ENCODE assay signal across 12 cellular contexts in the genomic region with DNA sequence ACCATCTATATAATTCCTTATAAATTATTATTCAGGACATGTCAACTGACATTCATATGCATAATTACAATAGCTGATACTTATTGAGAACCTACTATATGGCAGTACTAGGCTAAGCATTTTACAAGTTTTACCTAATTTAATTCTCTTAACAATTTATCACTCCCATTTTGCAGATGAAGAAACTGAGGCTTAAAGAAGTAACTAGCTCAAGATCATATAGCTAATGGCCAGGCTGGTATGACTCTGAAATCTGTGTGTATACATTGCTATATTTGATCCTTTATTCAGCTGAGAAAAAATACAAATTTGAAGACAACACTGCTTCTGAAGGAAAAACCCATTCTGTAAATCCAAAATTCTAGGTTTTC.
DNase-seq lines count a peak whose midpoint lies in the region; ATAC-seq, FAIRE-seq and TF ChIP-seq lines count a peak whose summit lies in the region.
"Had no signal": no experiment of that assay in that cellular context is flagged by ENCODE, and none has a peak within 500 bp of the region (broad histone marks: within the 10 kb centered on the region; RNA-seq: fewer than 3 reads in every experiment).

No MANE protein-coding gene starts in this region.

- TF ChIP-seq EP300 in HepG2 (IDR thresholded peaks at IDR 0.05; ENCODE audit: low read depth in 2 of 2, low read length in 2 of 2) (no peak), HepG2 (CRISPR knock-in tag; IDR thresholded peaks at IDR 0.05; ENCODE audit: borderline replicate concordance) (no peak), K562 (IDR thresholded peaks at IDR 0.05; ENCODE audit: low read length) (no peak)

- H3K79me2 ChIP-seq in HepG2 (ENCODE audit: insufficient read depth, low read length) (no peaks in the 10 kb centered on the region), K562 (ENCODE audit: control insufficient read depth, insufficient read depth, low read length) (no peaks in the 10 kb centered on the region)

- H2AFZ ChIP-seq in HepG2 (ENCODE audit: low read length) (no peak overlapping the region), K562 (ENCODE audit: low read depth, low read length) (no peak overlapping the region)

- TF ChIP-seq CTCF in HepG2 (CRISPR knock-in tag; IDR thresholded peaks at IDR 0.05) (no peak), right lobe of liver (IDR thresholded peaks at IDR 0.05) (no peak), K562 (IDR thresholded peaks at IDR 0.05 in 2 of 3, conservative IDR thresholded peaks at IDR 0.05 in 1 of 3; ENCODE audit: insufficient read depth in 2 of 3, low read depth in 1 of 3, low read length in 3 of 3) (no peak), neutrophil (IDR thresholded peaks at IDR 0.05) (no peak), A673 (conservative IDR thresholded peaks at IDR 0.05; ENCODE audit: low read depth, low read length) (no peak)

- FAIRE-seq in HepG2 (lab: Jason Lieb, UNC) (no peak), GM19239 (lab: Jason Lieb, UNC) (peak; percentile 52), K562 (lab: Jason Lieb, UNC) (no peak)

- CTCF ChIA-PET in HepG2 (lab: Yijun Ruan, JAX; ENCODE audit: low intra/inter-chr PET ratio, low total read pairs) (interaction anchor here (1.3 to 3.7 kb wide), 4 partner anchors 111 to 534 kb away, joined by 4 to 81 read pairs (median 15); no protein-coding TSS in a partner anchor), K562 (lab: Yijun Ruan, JAX; ENCODE audit: low intra/inter-chr PET ratio) (interaction anchor here (1.0 to 5.7 kb wide), 8 partner anchors 85 to 552 kb away, joined by 3 to 61 read pairs (median 10); a partner anchor contains a TSS), A673 (lab: Charles Lee) (interaction anchor here (0.5 to 1.2 kb wide), 3 partner anchors 120 to 534 kb away, joined by 4 to 5 read pairs (median 5); no protein-coding TSS in a partner anchor)

- H3K9me3 ChIP-seq in HepG2 (ENCODE audit: low read length), result no peaks in the 10 kb centered on the region
- no peaks in the 10 kb centered on the region for H3K9me3 ChIP-seq in right lobe of liver
- H3K9me3 ChIP-seq in K562 (replicated peaks; ENCODE audit: control insufficient read depth, insufficient read depth, low read depth, low read length), result no peaks in the 10 kb centered on the region
- H3K9me3 ChIP-seq in neutrophil, result no peaks in the 10 kb centered on the region
- no peaks in the 10 kb centered on the region for H3K9me3 ChIP-seq in A673 (ENCODE audit: low read depth, low read length, poor library complexity, severe bottlenecking)
- H3K9me3 ChIP-seq: BE2C, BLaER1 had no signal

- H4K20me1 ChIP-seq in HepG2 (ENCODE audit: insufficient read depth, low read length), result no peaks in the 10 kb centered on the region
- no peaks in the 10 kb centered on the region for H4K20me1 ChIP-seq in K562 (replicated peaks; ENCODE audit: control insufficient read depth, insufficient read depth, low read length)
- H4K20me1 ChIP-seq: BLaER1 had no signal

- H3K4me1 ChIP-seq in HepG2 (ENCODE audit: insufficient read depth, low read length), result peaks cover 24% of the 10 kb centered on the region
- H3K4me1 ChIP-seq in right lobe of liver, result peaks cover 0 to 6% (median 0%) of the 10 kb centered on the region in 4 donors
- H3K4me1 ChIP-seq in K562 (replicated peaks in 1 of 2; ENCODE audit: control insufficient read depth in 2 of 2, insufficient read depth in 2 of 2, low read length in 2 of 2), result no peaks in the 10 kb centered on the region
- peaks cover 37 to 41% of the 10 kb centered on the region in 2 experiments for H3K4me1 ChIP-seq in neutrophil (ENCODE audit: control insufficient read depth in 1 of 2, insufficient read depth in 1 of 2, low read depth in 1 of 2, low read length in 1 of 2)
- H3K4me1 ChIP-seq in A673 (ENCODE audit: insufficient read depth, low read length, poor library complexity, severe bottlenecking), result peaks cover 4% of the 10 kb centered on the region
- H3K4me1 ChIP-seq: BE2C had no signal

- H3K36me3 ChIP-seq in HepG2 (replicated peaks in 1 of 2; ENCODE audit: control insufficient read depth in 1 of 2, insufficient read depth in 2 of 2, low read length in 2 of 2) (no peaks in the 10 kb centered on the region), right lobe of liver (no peaks in the 10 kb centered on the region), K562 (ENCODE audit: control insufficient read depth, insufficient read depth, low read length) (no peaks in the 10 kb centered on the region), neutrophil (no peaks in the 10 kb centered on the region), A673 (ENCODE audit: insufficient read depth, low read length, poor library complexity, severe bottlenecking) (no peaks in the 10 kb centered on the region)
- H3K36me3 ChIP-seq: BE2C, BLaER1 had no signal

- POLR2A ChIA-PET in HepG2 (lab: Yijun Ruan, JAX), result no interaction called here
- POLR2A ChIA-PET in K562 (lab: Yijun Ruan, JAX), result no interaction called here
- POLR2A ChIA-PET in A673 (lab: Charles Lee; ENCODE audit: low non-redundant PET), result no interaction called here

- intact Hi-C loops in HepG2 (cut with micrococcal nuclease; ENCODE audit: unreplicated experiment) (loop anchor here (1.0 to 5.0 kb wide), 5 partner anchors 85 to 552 kb away; a partner anchor contains a TSS), right lobe of liver (cut with DNase I) (loop anchor here in 1 of 2 donors (5.0 kb wide), 1 partner anchor 122 kb away; no protein-coding TSS in a partner anchor), K562 (cut with micrococcal nuclease) (loop anchor here (1.0 to 10.0 kb wide), 5 partner anchors 106 to 552 kb away; no protein-coding TSS in a partner anchor), A673 (cut with micrococcal nuclease; ENCODE audit: unreplicated experiment) (loop anchor here (1.0 to 5.0 kb wide), 3 partner anchors 108 to 552 kb away; no protein-coding TSS in a partner anchor), left colon (cut with DNase I, micrococcal nuclease) (loop anchor here (5.0 to 10.0 kb wide), 4 partner anchors 111 to 529 kb away; a partner anchor contains a TSS)

- H3K4me3 ChIP-seq in HepG2 (replicated peaks in 1 of 3; ENCODE audit: insufficient read depth in 1 of 3, low read depth in 2 of 3, low read length in 3 of 3) (no peak overlapping the region), right lobe of liver (no peak overlapping the region), K562 (no peak overlapping the region), neutrophil (ENCODE audit: low read depth in 1 of 2, low read length in 1 of 2) (no peak overlapping the region), A673 (ENCODE audit: low read depth, low read length, poor library complexity, severe bottlenecking) (no peak overlapping the region)
- H3K4me3 ChIP-seq: BLaER1 had no signal

- no peaks in the 10 kb centered on the region for H3K9me1 ChIP-seq in K562 (ENCODE audit: control insufficient read depth, insufficient read depth, low read length)

- BruUV-seq in HepG2 (replicated peaks; lab: Mats Ljungman, UMichigan) (no TSS peak), K562 (replicated peaks; lab: Mats Ljungman, UMichigan) (no TSS peak), A673 (replicated peaks; lab: Mats Ljungman, UMichigan) (no TSS peak)

- H3K4me2 ChIP-seq in HepG2 (ENCODE audit: low read depth, low read length) (no peak overlapping the region), K562 (ENCODE audit: insufficient read depth, low read length) (no peak overlapping the region)

- no peak overlapping the region for H3K9ac ChIP-seq in HepG2 (ENCODE audit: insufficient read depth, low read depth, low read length)
- H3K9ac ChIP-seq in K562 (ENCODE audit: insufficient read depth in 1 of 2, low read depth in 2 of 2, low read length in 2 of 2), result no peak overlapping the region
- H3K9ac ChIP-seq: BLaER1 had no signal

- H3K27me3 ChIP-seq in HepG2 (ENCODE audit: control insufficient read depth in 1 of 2, insufficient read depth in 2 of 2, low read length in 2 of 2) (no peaks in the 10 kb centered on the region), right lobe of liver (no peaks in the 10 kb centered on the region), K562 (ENCODE audit: control insufficient read depth in 2 of 2, insufficient read depth in 2 of 2, low read length in 2 of 2) (peaks cover 0 to 6% of the 10 kb centered on the region in 2 experiments; a peak in 4 of 5 replicates), neutrophil (peaks cover 29% of the 10 kb centered on the region), A673 (replicated peaks; ENCODE audit: insufficient read depth, low read depth, low read length, poor library complexity) (peaks cover 12% of the 10 kb centered on the region)
- H3K27me3 ChIP-seq: BLaER1 had no signal

- H3K27ac ChIP-seq in HepG2 (ENCODE audit: extremely low read length, insufficient read depth, low read length), result no peak overlapping the region
- H3K27ac ChIP-seq in right lobe of liver, result no peak overlapping the region
- H3K27ac ChIP-seq in K562 (ENCODE audit: extremely low read depth, low read depth, low read length), result no peak overlapping the region
- peak overlapping the region; percentile 24 for H3K27ac ChIP-seq in neutrophil
- H3K27ac ChIP-seq in A673 (ENCODE audit: low read depth, low read length, poor library complexity, severe bottlenecking), result no peak overlapping the region
- H3K27ac ChIP-seq: BLaER1 had no signal

- ATAC-seq in HepG2 (no peak), right lobe of liver (no peak), K562 (no peak), left colon (no peak), HG03432 (IDR thresholded peaks at IDR 0.05; ENCODE audit: unreplicated experiment) (no peak)

- TF ChIP-seq RAD21 in HepG2 (CRISPR knock-in tag; IDR thresholded peaks at IDR 0.05) (no peak), K562 (CRISPR knock-in tag; conservative IDR thresholded peaks at IDR 0.05 in 1 of 2, IDR thresholded peaks at IDR 0.05 in 1 of 2) (no peak)

- in situ Hi-C loops in HepG2 (cut with HindIII; ENCODE audit: extremely low pct_ligation_motif_present, low pct_unique_long_range_greater_than_20kb) (loop anchor here (5.0 to 10.0 kb wide), 2 partner anchors 122 to 539 kb away; no protein-coding TSS in a partner anchor), K562 (cut with MboI) (loop anchor here (5.0 kb wide), 2 partner anchors 122 to 537 kb away; no protein-coding TSS in a partner anchor)

- DNase-seq in HepG2 (ENCODE audit: low spot score) (no peak), right lobe of liver (no peak), GM19239 (ENCODE audit: insufficient read length, low spot score) (no peak), K562 (ENCODE audit: extremely low read depth in 1 of 4, low spot score in 3 of 4) (no peak), A673 (ENCODE audit: low spot score) (no peak), left colon (no peak)
- DNase-seq: 8988T, C1 segment of cervical spinal cord had no signal

- TF ChIP-seq POLR2A in HepG2 (IDR thresholded peaks at IDR 0.05; ENCODE audit: insufficient read depth in 1 of 2, low read depth in 2 of 2, low read length in 2 of 2), result no peak
- TF ChIP-seq POLR2A in right lobe of liver (IDR thresholded peaks at IDR 0.05), result no peak
- no peak for TF ChIP-seq POLR2A in K562 (conservative IDR thresholded peaks at IDR 0.05)

TF ChIP-seq in HepG2, 621 proteins besides CTCF, POLR2A, EP300 and RAD21:
- TF ChIP-seq CREB1 (IDR thresholded peaks at IDR 0.05) (no peak), CREB1 (CRISPR knock-in tag; IDR thresholded peaks at IDR 0.05) (no peak), ZNF629 (CRISPR knock-in tag; conservative IDR thresholded peaks at IDR 0.05) (peak; percentile 70)
